In the genomic region with DNA sequence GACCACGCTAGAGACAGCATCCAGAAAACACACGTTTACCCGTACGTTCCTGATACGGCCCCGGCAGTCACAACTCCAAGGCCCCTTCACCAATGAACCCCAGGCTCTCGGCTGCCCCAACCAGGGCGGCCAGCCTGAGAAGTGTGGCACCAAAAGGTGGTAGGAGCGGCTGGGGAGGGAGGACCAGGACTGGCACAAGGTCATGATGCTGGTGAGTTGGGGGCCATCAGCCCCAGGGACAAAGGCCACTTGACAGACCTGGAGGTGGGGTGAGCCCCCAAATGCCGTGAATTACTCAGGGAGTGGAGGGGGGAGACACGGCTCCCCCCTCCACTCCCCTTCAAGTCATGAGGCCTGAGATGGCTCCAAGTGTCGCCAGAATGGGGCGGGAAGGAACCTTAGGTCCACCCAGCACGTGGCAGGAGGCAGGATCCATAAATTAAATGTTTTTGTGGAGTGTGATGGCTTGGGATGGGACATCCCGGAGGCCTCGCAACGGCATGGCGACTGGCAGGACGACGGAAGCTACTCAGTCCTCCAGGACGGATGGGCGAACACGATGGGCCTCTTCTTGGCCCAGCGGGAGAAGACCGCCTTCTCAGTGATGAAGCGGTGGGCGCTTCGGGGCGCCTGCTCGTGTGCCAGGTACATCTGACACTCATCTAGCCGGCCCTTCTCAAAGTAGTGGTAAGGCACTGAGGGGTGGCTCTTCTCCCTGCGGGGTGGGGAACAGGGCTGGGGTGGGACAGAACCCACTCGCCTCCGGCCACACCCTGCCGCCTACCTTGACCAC, we compare ENCODE assay signal across 22 cellular contexts. TPM values are rescaled to one million over a fixed set of nuclear protein-coding genes. Genes with fewer than 3 reads are reported as not detected.
A peak's percentile ranks its signal among the peaks of the same experiment; 100 is the strongest.
DNase-seq lines count a peak whose midpoint lies in the region; ATAC-seq and TF ChIP-seq lines count a peak whose summit lies in the region.
"Had no signal": no experiment of that assay in that cellular context is flagged by ENCODE, and none has a peak within 500 bp of the region (broad histone marks: within the 10 kb centered on the region; RNA-seq: fewer than 3 reads in every experiment).

No MANE protein-coding gene starts in this region.

- no peak overlapping the region for H3K4me3 Mint-ChIP-seq in activated naive CD4-positive, alpha-beta T cell treated with anti-CD3 and anti-CD28 coated beads, Interleukin-2, amount 50 U/mL, for 24 hours
- no peak overlapping the region for H3K4me3 Mint-ChIP-seq in activated T-helper 1 cell treated with anti-CD3 and anti-CD28 coated beads, Interleukin-12 subunit alpha, Interleukin-12 subunit beta, Interleukin-2, Interleukin-4 antibody, amounts not matched to agents 30 ng/mL and 10 ng/mL and 1 ng/mL, durations not matched to agents 14 hours and 24 hours and 36 hours
- H3K4me3 Mint-ChIP-seq in naive B cell = peak overlapping the region in 2 of 8 donors; percentile 55 to 66
- H3K4me3 Mint-ChIP-seq: brain, neural crest cell had no signal

- intact Hi-C loops in activated T-helper 1 cell treated with anti-CD3 and anti-CD28 coated beads, Interleukin-12 subunit alpha, Interleukin-12 subunit beta, Interleukin-2, Interleukin-4 antibody, amounts not matched to agents 30 ng/mL and 10 ng/mL and 1 ng/mL, durations not matched to agents 14 hours and 24 hours and 36 hours (cut with micrococcal nuclease) = loop anchor here (10.0 kb wide), 1 partner anchor 333 kb away; no protein-coding TSS in a partner anchor
- intact Hi-C loops in transverse colon (cut with DNase I; ENCODE audit: low total_unique reads) (no loop called here), lower leg skin (cut with DNase I; ENCODE audit: low total_unique reads) (no loop called here)

- H3K4me1 Mint-ChIP-seq in activated naive CD4-positive, alpha-beta T cell treated with anti-CD3 and anti-CD28 coated beads, Interleukin-2, amount 50 U/mL, for 24 hours = peaks cover 50% of the 10 kb centered on the region
- H3K4me1 Mint-ChIP-seq in activated T-helper 1 cell treated with anti-CD3 and anti-CD28 coated beads, Interleukin-12 subunit alpha, Interleukin-12 subunit beta, Interleukin-2, Interleukin-4 antibody, amounts not matched to agents 30 ng/mL and 10 ng/mL and 1 ng/mL, durations not matched to agents 14 hours and 24 hours and 36 hours (ENCODE audit: low read depth) = peaks cover 58% of the 10 kb centered on the region
- peaks cover 30 to 70% (median 55%) of the 10 kb centered on the region in 3 donors for H3K4me1 Mint-ChIP-seq in naive B cell

- in situ Hi-C loops in transverse colon (cut with MboI; ENCODE audit: low pct_ligation_motif_present in 1 of 4, low pct_unique_long_range_greater_than_20kb in 1 of 4, low sequenced_read_pairs in 3 of 4) = loop anchor here in 3 of 4 donors (25.0 kb wide), 2 partner anchors 121 to 321 kb away; a partner anchor contains a TSS

- TF ChIP-seq POLR2A in transverse colon (IDR thresholded peaks at IDR 0.05) (no peak), lower leg skin (IDR thresholded peaks at IDR 0.05) (no peak)

- no peak for TF ChIP-seq CTCF in transverse colon (IDR thresholded peaks at IDR 0.05)
- no peak for TF ChIP-seq CTCF in lower leg skin (IDR thresholded peaks at IDR 0.05)

- peak overlapping the region; percentile 72 for H3K27ac Mint-ChIP-seq in activated naive CD4-positive, alpha-beta T cell treated with anti-CD3 and anti-CD28 coated beads, Interleukin-2, amount 50 U/mL, for 24 hours
- peak overlapping the region; percentile 44 for H3K27ac Mint-ChIP-seq in activated T-helper 1 cell treated with anti-CD3 and anti-CD28 coated beads, Interleukin-12 subunit alpha, Interleukin-12 subunit beta, Interleukin-2, Interleukin-4 antibody, amounts not matched to agents 30 ng/mL and 10 ng/mL and 1 ng/mL, durations not matched to agents 14 hours and 24 hours and 36 hours
- H3K27ac Mint-ChIP-seq in naive B cell = peak overlapping the region in 4 of 6 donors; percentile 91 to 100 (median 100)

- H3K9me3 Mint-ChIP-seq in activated naive CD4-positive, alpha-beta T cell treated with anti-CD3 and anti-CD28 coated beads, Interleukin-2, amount 50 U/mL, for 24 hours = no peaks in the 10 kb centered on the region
- no peaks in the 10 kb centered on the region for H3K9me3 Mint-ChIP-seq in activated T-helper 1 cell treated with anti-CD3 and anti-CD28 coated beads, Interleukin-12 subunit alpha, Interleukin-12 subunit beta, Interleukin-2, Interleukin-4 antibody, amounts not matched to agents 30 ng/mL and 10 ng/mL and 1 ng/mL, durations not matched to agents 14 hours and 24 hours and 36 hours
- H3K9me3 Mint-ChIP-seq in naive B cell = no peaks in the 10 kb centered on the region
- H3K9me3 Mint-ChIP-seq: activated naive CD4-positive, alpha-beta T cell treated with anti-CD3 and anti-CD28 coated beads, Interleukin-2, amount 50 U/mL, for 72 hours; brain; neural crest cell had no signal

- no peak overlapping the region for H3K27ac ChIP-seq in transverse colon

- H3K4me1 ChIP-seq in transverse colon = peaks cover 48 to 72% (median 54%) of the 10 kb centered on the region in 4 donors

- TF ChIP-seq EP300 in transverse colon (IDR thresholded peaks at IDR 0.05; ENCODE audit: low read depth) = no peak

- no peaks in the 10 kb centered on the region for H3K27me3 Mint-ChIP-seq in activated naive CD4-positive, alpha-beta T cell treated with anti-CD3 and anti-CD28 coated beads, Interleukin-2, amount 50 U/mL, for 24 hours
- no peaks in the 10 kb centered on the region for H3K27me3 Mint-ChIP-seq in activated T-helper 1 cell treated with anti-CD3 and anti-CD28 coated beads, Interleukin-12 subunit alpha, Interleukin-12 subunit beta, Interleukin-2, Interleukin-4 antibody, amounts not matched to agents 30 ng/mL and 10 ng/mL and 1 ng/mL, durations not matched to agents 14 hours and 24 hours and 36 hours (ENCODE audit: insufficient read depth)
- no peaks in the 10 kb centered on the region for H3K27me3 Mint-ChIP-seq in naive B cell
- H3K27me3 Mint-ChIP-seq: brain had no signal

- H3K36me3 Mint-ChIP-seq in activated naive CD4-positive, alpha-beta T cell treated with anti-CD3 and anti-CD28 coated beads, Interleukin-2, amount 50 U/mL, for 24 hours = no peaks in the 10 kb centered on the region
- H3K36me3 Mint-ChIP-seq in activated T-helper 1 cell treated with anti-CD3 and anti-CD28 coated beads, Interleukin-12 subunit alpha, Interleukin-12 subunit beta, Interleukin-2, Interleukin-4 antibody, amounts not matched to agents 30 ng/mL and 10 ng/mL and 1 ng/mL, durations not matched to agents 14 hours and 24 hours and 36 hours (ENCODE audit: low read depth) = peaks cover 18% of the 10 kb centered on the region
- peaks cover 10% of the 10 kb centered on the region in 2 donors for H3K36me3 Mint-ChIP-seq in naive B cell

- no peaks in the 10 kb centered on the region for H3K27me3 ChIP-seq in transverse colon

- WGBS in transverse colon (ENCODE audit: low coverage in 1 of 2), 2 donors = 87 to 90% methylated on average over 4 to 33 of the region's 35 CpGs
- WGBS in lower leg skin, 2 donors = 86 to 90% methylated on average over 34 of the region's 35 CpGs

- H3K9me3 ChIP-seq in transverse colon = no peaks in the 10 kb centered on the region
- H3K9me3 ChIP-seq: psoas muscle had no signal

- DNase-seq in activated naive CD4-positive, alpha-beta T cell treated with Interleukin-2 at 50 U/mL for 16 hours = no peak
- DNase-seq in activated T-helper 1 cell treated with anti-CD3 and anti-CD28 coated beads, Interleukin-12 subunit alpha, Interleukin-12 subunit beta, Interleukin-2, Interleukin-4 antibody, amounts not matched to agents 30 ng/mL and 10 ng/mL and 1 ng/mL, durations not matched to agents 14 hours and 24 hours and 36 hours (ENCODE audit: low spot score) = no peak
- DNase-seq in naive B cell (no peak), transverse colon (peak; percentile 8), lower leg skin (ENCODE audit: low spot score in 2 of 2) (no peak), kidney glomerular epithelial cell (lab: John Stamatoyannopoulos, UW) (no peak)
- DNase-seq: activated CD8-positive, alpha-beta memory T cell treated with anti-CD3 and anti-CD28 coated beads, Interleukin-2, amount 50 U/mL, for 48 hours; DND-41; foreskin melanocyte; mesendoderm; NCI-H1694; NCI-H82; PC-3; SIG-M5; stimulated activated CD4-positive, alpha-beta T cell treated with anti-CD3 and anti-CD28 coated beads, Interleukin-4, amount 100 ng/mL, for 4 hours had no signal

- H3K4me3 ChIP-seq in transverse colon = no peak overlapping the region
- H3K4me3 ChIP-seq in lower leg skin (ENCODE audit: low read depth, poor library complexity, severe bottlenecking) = no peak overlapping the region
- H3K4me3 ChIP-seq: psoas muscle, smooth muscle cell had no signal

- ATAC-seq in naive B cell (ENCODE audit: low read depth in 2 of 2) (no peak), GM19467 (IDR thresholded peaks at IDR 0.05; ENCODE audit: unreplicated experiment) (no peak)
- ATAC-seq: activated naive CD4-positive, alpha-beta T cell treated with anti-CD3 and anti-CD28 coated beads, Interleukin-2, amount 50 U/mL, for 72 hours; PC-3; psoas muscle had no signal

- no peaks in the 10 kb centered on the region for H3K36me3 ChIP-seq in transverse colon

RNA-seq across cellular contexts. Expression of a gene that starts 8.7 kb away (rescaled TPM):
- total RNA-seq in activated T-helper 1 cell treated with anti-CD3 and anti-CD28 coated beads, Interleukin-12 subunit alpha, Interleukin-12 subunit beta, Interleukin-2, Interleukin-4 antibody, amounts not matched to agents 30 ng/mL and 10 ng/mL and 1 ng/mL, durations not matched to agents 14 hours and 24 hours and 36 hours = 60.6 and 62.4 TPM in 2 replicates
- 10 to 100 TPM; 17.2 to 27.8 (median 19.8) TPM for polyA plus RNA-seq in naive B cell (ENCODE audit: low read depth in 6 of 6)
- total RNA-seq in transverse colon (10 to 100 TPM; 41.0 to 80.4 (median 75.7) TPM), lower leg skin (10 to 100 TPM; 50.5 to 72.9 (median 65.6) TPM)

RNA-seq across cellular contexts. Expression of a gene that starts 8.8 kb away (rescaled TPM):
- total RNA-seq in activated T-helper 1 cell treated with anti-CD3 and anti-CD28 coated beads, Interleukin-12 subunit alpha, Interleukin-12 subunit beta, Interleukin-2, Interleukin-4 antibody, amounts not matched to agents 30 ng/mL and 10 ng/mL and 1 ng/mL, durations not matched to agents 14 hours and 24 hours and 36 hours = 30.8 and 31.6 TPM in 2 replicates
- polyA plus RNA-seq in naive B cell (ENCODE audit: low read depth in 6 of 6) = 10 to 100 TPM; 19.7 to 36.6 (median 25.0) TPM
- 10 to 100 TPM; 16.7 to 66.1 (median 47.3) TPM for total RNA-seq in transverse colon
- total RNA-seq in lower leg skin = 10 to 100 TPM in 2 of 4 donors, 1 to 10 TPM in 2; 4.6 to 28.5 (median 16.5) TPM

RNA-seq across cellular contexts. Expression of a gene that starts 22.5 kb away (rescaled TPM):
- 1.1 and 1.2 TPM in 2 replicates for total RNA-seq in activated T-helper 1 cell treated with anti-CD3 and anti-CD28 coated beads, Interleukin-12 subunit alpha, Interleukin-12 subunit beta, Interleukin-2, Interleukin-4 antibody, amounts not matched to agents 30 ng/mL and 10 ng/mL and 1 ng/mL, durations not matched to agents 14 hours and 24 hours and 36 hours
- polyA plus RNA-seq in naive B cell (ENCODE audit: low read depth in 6 of 6) = 1 to 10 TPM in 1 of 6 donors, under 1 TPM in 1, not detected in 4; 0.73 to 1.0 TPM
- total RNA-seq in transverse colon (1 to 10 TPM in 1 of 4 donors, not detected in 3; 4.6 TPM), lower leg skin (10 to 100 TPM in 1 of 4 donors, 1 to 10 TPM in 3; 4.1 to 11.3 (median 8.4) TPM)

RNA-seq across cellular contexts. Expression of a gene that starts 29.6 kb away (rescaled TPM):
- total RNA-seq in activated T-helper 1 cell treated with anti-CD3 and anti-CD28 coated beads, Interleukin-12 subunit alpha, Interleukin-12 subunit beta, Interleukin-2, Interleukin-4 antibody, amounts not matched to agents 30 ng/mL and 10 ng/mL and 1 ng/mL, durations not matched to agents 14 hours and 24 hours and 36 hours = 62.6 and 70.2 TPM in 2 replicates
- polyA plus RNA-seq in naive B cell (ENCODE audit: low read depth in 6 of 6) = 10 to 100 TPM; 46.3 to 78.7 (median 54.2) TPM
- total RNA-seq in transverse colon = 100 to 1,000 TPM in 1 of 4 donors, 10 to 100 TPM in 3; 20.6 to 249 (median 26.3) TPM
- total RNA-seq in lower leg skin = 10 to 100 TPM; 11.9 to 21.1 (median 15.8) TPM

RNA-seq across cellular contexts. Expression of a gene that starts 30.6 kb away (rescaled TPM):
- total RNA-seq in activated T-helper 1 cell treated with anti-CD3 and anti-CD28 coated beads, Interleukin-12 subunit alpha, Interleukin-12 subunit beta, Interleukin-2, Interleukin-4 antibody, amounts not matched to agents 30 ng/mL and 10 ng/mL and 1 ng/mL, durations not matched to agents 14 hours and 24 hours and 36 hours = 17.2 and 20.8 TPM in 2 replicates
- polyA plus RNA-seq in naive B cell (ENCODE audit: low read depth in 6 of 6) = not detected
- total RNA-seq in transverse colon (100 to 1,000 TPM in 1 of 4 donors, 10 to 100 TPM in 3; 24.7 to 110 (median 62.4) TPM), lower leg skin (10 to 100 TPM in 3 of 4 donors, 1 to 10 TPM in 1; 9.5 to 35.4 (median 19.8) TPM)

Comparison
In these comparisons a context has a peak if more than half of its experiments do, and no peak if none do; other contexts are left out.
1. H3K27ac Mint-ChIP-seq: peak in every context shown above with its lines; median percentile 100 in naive B cell; 72 in activated naive CD4-positive, alpha-beta T cell treated with anti-CD3 and anti-CD28 coated beads, Interleukin-2, amount 50 U/mL, for 24 hours; 44 in activated T-helper 1 cell treated with anti-CD3 and anti-CD28 coated beads, Interleukin-12 subunit alpha, Interleukin-12 subunit beta, Interleukin-2, Interleukin-4 antibody, amounts not matched to agents 30 ng/mL and 10 ng/mL and 1 ng/mL, durations not matched to agents 14 hours and 24 hours and 36 hours.